Comparison of ENCODE assay signal across 1 cellular context in the genomic region with DNA sequence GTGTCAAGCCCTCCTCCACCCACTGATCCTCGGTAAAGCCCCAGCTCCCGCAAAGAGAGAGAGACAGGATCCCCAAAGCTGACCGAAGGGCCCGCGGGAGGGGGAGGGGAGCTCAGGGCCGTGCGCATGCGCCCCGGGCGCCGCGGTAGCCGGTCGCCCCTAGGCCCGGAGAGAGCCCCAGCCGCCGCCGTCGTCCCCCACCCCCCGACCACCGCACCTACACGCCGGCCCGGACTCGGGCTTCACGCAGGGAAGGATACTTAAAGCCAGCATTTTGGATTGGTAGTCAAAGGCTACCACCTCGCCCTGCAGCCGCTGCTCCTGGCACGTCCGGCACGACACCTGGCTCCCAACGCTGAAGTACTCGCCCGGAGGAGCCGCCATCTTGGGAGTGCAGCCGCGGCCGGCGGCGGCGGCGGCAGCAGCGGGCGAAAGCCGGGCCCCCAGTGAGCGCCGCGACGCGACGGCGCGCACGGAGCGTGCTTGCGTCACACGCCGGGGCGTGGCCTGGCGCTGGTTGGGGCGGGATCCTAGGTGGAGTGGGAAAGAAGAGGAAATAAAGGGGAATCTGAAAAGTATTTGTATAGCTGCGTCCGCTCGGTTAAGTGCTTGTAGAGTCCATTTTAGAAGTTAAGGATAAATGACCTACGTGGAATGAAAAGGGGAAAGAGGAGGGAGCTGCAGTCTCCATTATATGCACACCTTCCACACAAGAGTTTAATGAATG.
TF ChIP-seq lines count a peak whose summit lies in the region.

A gene (minus strand): TSS at position 468 of the 727 bp plus-strand sequence. CDS start 84 bp downstream, at position 384.

TF ChIP-seq in neural cell, 6 proteins besides CTCF, POLR2A, EP300 and RAD21 (continued from another document):
- no peak for TF ChIP-seq EZH2 (IDR thresholded peaks at IDR 0.05; ENCODE audit: borderline replicate concordance, insufficient read depth, low read length, poor library complexity, severe bottlenecking)
- TF ChIP-seq MXI1 (conservative IDR thresholded peaks at IDR 0.05; ENCODE audit: poor library complexity, severe bottlenecking): peak; percentile 84
- peak; percentile 70 for TF ChIP-seq POLR2AphosphoS5 (IDR thresholded peaks at IDR 0.05)
- peak; percentile 42 for TF ChIP-seq SMC3 (conservative IDR thresholded peaks at IDR 0.05; ENCODE audit: poor library complexity)
TF ChIP-seq in neural cell: peak in this region for 5.
